In genomic region chr1:18347559-18347958, GRCh38 we compare ENCODE assay signal across 19 cellular contexts.
"Had no signal": no experiment of that assay in that cellular context is flagged by ENCODE, and none has a peak within 500 bp of the region (broad histone marks: within the 10 kb centered on the region; RNA-seq: fewer than 3 reads in every experiment).

No MANE protein-coding gene starts in this region.

- DNase-seq: effector memory CD8-positive, alpha-beta T cell; left colon; left ventricle myocardium superior; mesenchymal stem cell; naive thymus-derived CD4-positive, alpha-beta T cell; nephron progenitor cell; psoas muscle; retina; right lobe of liver; stimulated activated CD4-positive, alpha-beta T cell treated with anti-CD3 and anti-CD28 coated beads, Interleukin-4, amount 100 ng/mL, for 24 hours; tibial artery; upper lobe of left lung; uterus had no signal

- H3K27ac ChIP-seq: epithelial cell of prostate, esophagus muscularis mucosa, gastroesophageal sphincter, neutrophil, psoas muscle, right lobe of liver, tibial artery, upper lobe of left lung, uterus had no signal

- H3K9me3 ChIP-seq: esophagus muscularis mucosa, gastroesophageal sphincter, neutrophil, psoas muscle, right lobe of liver, tibial artery, upper lobe of left lung, uterus had no signal

- ATAC-seq: effector memory CD8-positive, alpha-beta T cell; gastroesophageal sphincter; left colon; left ventricle myocardium superior; naive thymus-derived CD4-positive, alpha-beta T cell; psoas muscle; right lobe of liver; stimulated activated memory B cell treated with anti-CD40 and anti-IgM and Interleukin-4, amounts not matched to agents 10 μg/mL and 1 μg/mL and 100 μg/mL, for 72 hours had no signal

- H3K4me1 ChIP-seq: esophagus muscularis mucosa, gastroesophageal sphincter, psoas muscle, right lobe of liver, tibial artery, upper lobe of left lung, uterus had no signal

- H3K4me3 ChIP-seq: esophagus muscularis mucosa, gastroesophageal sphincter, lung, psoas muscle, right lobe of liver, tibial artery, upper lobe of left lung, uterus had no signal

- H3K36me3 ChIP-seq: esophagus muscularis mucosa, gastroesophageal sphincter, neutrophil, right lobe of liver, tibial artery, upper lobe of left lung, uterus had no signal

- H3K27me3 ChIP-seq: right lobe of liver, upper lobe of left lung, uterus had no signal
